2 cellular contexts compared by ENCODE assay signal in the genomic region with DNA sequence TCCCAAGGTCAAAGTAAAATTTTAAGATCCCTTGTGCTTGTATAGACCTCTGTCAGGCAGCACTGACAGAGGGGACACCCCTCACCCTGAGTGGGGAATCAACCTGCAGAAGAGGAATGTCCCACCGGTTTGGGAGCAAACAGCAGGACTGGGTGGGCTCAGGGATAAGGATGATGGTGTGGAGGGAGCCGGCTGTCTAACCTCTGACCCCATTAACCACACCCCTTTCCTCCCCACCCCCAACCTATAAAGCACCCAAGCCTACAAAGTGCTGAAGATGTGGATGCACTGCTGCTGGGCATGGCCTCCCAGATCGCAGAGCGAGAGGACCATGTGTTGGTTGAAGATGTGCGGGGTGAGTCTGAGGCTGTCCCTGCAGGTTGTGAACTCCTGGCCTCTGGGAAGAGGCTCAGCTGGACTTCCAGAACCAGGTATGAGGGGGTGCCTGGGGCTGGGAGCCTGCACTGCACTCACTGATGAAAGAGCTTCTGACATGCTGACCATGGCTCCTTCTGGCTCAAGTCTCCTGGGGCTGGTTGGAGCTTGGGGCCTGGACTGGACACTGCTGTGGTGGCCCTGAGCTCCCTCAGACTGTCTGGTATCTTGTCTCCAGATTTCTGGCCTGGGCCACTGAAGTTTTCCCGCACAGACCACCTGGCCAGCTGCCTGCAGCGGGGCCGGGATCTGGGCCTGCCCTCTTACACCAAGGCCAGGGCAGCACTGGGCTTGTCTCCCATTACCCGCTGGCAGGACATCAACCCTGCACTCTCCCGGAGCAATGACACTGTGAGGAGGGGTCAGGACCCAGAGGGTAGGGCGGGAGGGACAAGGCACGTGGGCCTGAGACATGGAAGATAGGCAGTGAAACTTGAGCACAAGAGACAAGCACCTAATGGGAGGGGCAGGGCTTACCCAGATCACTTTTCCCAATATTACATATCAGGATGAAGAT.
A peak's percentile ranks its signal among the peaks of the same experiment; 100 is the strongest.
TF ChIP-seq lines count a peak whose summit lies in the region.

No MANE protein-coding gene starts in this region.

TF ChIP-seq in liver, 16 proteins besides CTCF, POLR2A, EP300 and RAD21:
- TF ChIP-seq GABPA (IDR thresholded peaks at IDR 0.05 in 1 of 2, conservative IDR thresholded peaks at IDR 0.05 in 1 of 2), result no peak
- peak; percentile 56 to 73 for TF ChIP-seq RXRA (IDR thresholded peaks at IDR 0.05)
- TF ChIP-seq EGR1 (IDR thresholded peaks at IDR 0.05; ENCODE audit: low read depth in 2 of 2), result no peak

TF ChIP-seq in HepG2, 621 proteins besides CTCF, POLR2A, EP300 and RAD21:
- no peak for TF ChIP-seq RBM22 (optimal IDR thresholded peaks at IDR 0.05; ENCODE audit: low read length)
- no peak for TF ChIP-seq ZBTB3 (CRISPR knock-in tag; IDR thresholded peaks at IDR 0.05; ENCODE audit: borderline replicate concordance, low read depth)
- TF ChIP-seq KAT8 (CRISPR knock-in tag; IDR thresholded peaks at IDR 0.05), result no peak
